ENCODE assay signal across 35 cellular contexts in genomic region chr13:67439365-67439764, GRCh38.
"Had no signal": no experiment of that assay in that cellular context is flagged by ENCODE, and none has a peak within 500 bp of the region (broad histone marks: within the 10 kb centered on the region; RNA-seq: fewer than 3 reads in every experiment).

No MANE protein-coding gene starts in this region.

- H3K27me3 ChIP-seq: MG63 had no signal

- H3K4me3 ChIP-seq: MG63 had no signal

- H3K36me3 ChIP-seq: MG63 had no signal

- H3K9me3 ChIP-seq: MG63 had no signal

- DNase-seq: Kasumi-1, MG63, MM.1S, MV-4-11, NCI-H1048, NCI-H1092, NCI-H1092 treated with DMSO at 0.1 percent for 48 hours, NCI-H1105, NCI-H1105 treated with DMSO at 0.1 percent for 48 hours, NCI-H1417, NCI-H1417 treated with DMSO at 0.1 percent for 48 hours, NCI-H1436, NCI-H1436 treated with DMSO at 0.1 percent for 48 hours, NCI-H146, NCI-H1694, NCI-H1694 treated with DMSO at 0.1 percent for 48 hours, NCI-H187, NCI-H187 treated with DMSO at 0.1 percent for 48 hours, NCI-H1930, NCI-H2029, NCI-H2029 treated with DMSO at 0.1 percent for 48 hours, NCI-H2081, NCI-H2081 treated with DMSO at 0.1 percent for 48 hours, NCI-H2107, NCI-H2171, NCI-H2171 treated with DMSO at 0.1 percent for 48 hours, NCI-H2227 treated with DMSO at 0.1 percent for 48 hours, NCI-H226, NCI-H345, NCI-H446, NCI-H446 treated with DMSO at 0.1 percent for 48 hours, NCI-H510A, NCI-H510A treated with DMSO at 0.1 percent for 48 hours, NCI-H524, NCI-H524 treated with DMSO at 0.1 percent for 48 hours had no signal
